15 cellular contexts compared by ENCODE assay signal in the genomic region with DNA sequence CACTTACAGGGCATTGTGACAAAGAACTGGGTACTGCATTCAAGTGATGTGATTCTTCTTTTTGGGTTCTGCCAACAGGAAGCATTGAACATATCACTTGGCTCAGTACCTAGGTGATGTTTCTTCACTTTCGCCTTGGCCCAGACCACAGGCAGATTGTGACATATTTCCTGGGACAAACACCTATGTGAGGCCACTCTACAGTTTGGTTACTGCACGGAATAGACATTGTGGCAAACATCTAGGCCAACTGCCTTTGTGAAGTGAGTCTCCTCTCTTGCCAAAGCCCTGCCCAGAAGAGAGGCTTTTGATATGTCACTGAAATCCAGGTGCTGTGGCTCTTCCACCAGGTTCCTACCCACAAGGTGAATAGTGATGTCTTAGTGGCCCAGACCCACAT. TPM values are rescaled to one million over a fixed set of nuclear protein-coding genes. Genes with fewer than 3 reads are reported as not detected.
"Had no signal": no experiment of that assay in that cellular context is flagged by ENCODE, and none has a peak within 500 bp of the region (broad histone marks: within the 10 kb centered on the region; RNA-seq: fewer than 3 reads in every experiment).

No MANE protein-coding gene starts in this region.

RNA-seq across cellular contexts. Expression of a gene that starts 14.4 kb away (rescaled TPM):
- total RNA-seq: activated B cell treated with CpG ODN at 0.5 μM for 24 hours; activated CD4-positive, alpha-beta memory T cell treated with anti-CD3 and anti-CD28 coated beads for 36 hours; activated CD4-positive, alpha-beta memory T cell treated with anti-CD3 and anti-CD28 coated beads, Interleukin-2, amount 10 ng/mL, durations not matched to agents 7 days and 5 days; activated CD4-positive, alpha-beta T cell treated with anti-CD3 and anti-CD28 coated beads for 36 hours; activated CD4-positive, alpha-beta T cell treated with anti-CD3 and anti-CD28 coated beads, Interleukin-2, amount 10 ng/mL, durations not matched to agents 24 days and 14 days; activated CD4-positive, alpha-beta T cell treated with anti-CD3 and anti-CD28 coated beads, Interleukin-2, amount 10 ng/mL, durations not matched to agents 7 days and 5 days; activated CD8-positive, alpha-beta memory T cell treated with anti-CD3 and anti-CD28 coated beads for 36 hours; activated CD8-positive, alpha-beta memory T cell treated with anti-CD3 and anti-CD28 coated beads, Interleukin-2, amount 10 ng/mL, durations not matched to agents 7 days and 5 days; activated CD8-positive, alpha-beta T cell treated with anti-CD3 and anti-CD28 coated beads for 36 hours; activated CD8-positive, alpha-beta T cell treated with anti-CD3 and anti-CD28 coated beads, Interleukin-2, amount 10 ng/mL, durations not matched to agents 7 days and 5 days; T-cell; T-helper 1 cell treated with Interleukin-12 subunit alpha and Interleukin-12 subunit beta and Interleukin-4 antibody, amounts not matched to agents 30 ng/mL and 1 ng/mL, for 36 hours; T-helper 17 cell; T-helper 2 cell treated with Interferon-gamma antibody and Interleukin-4, amounts not matched to agents 100 ng/mL and 5 ng/mL, for 36 hours; WTC11 had no signal
